ENCODE assay signal across 8 cellular contexts in genomic region chrX:107675823-107676555, GRCh38. TPM values are rescaled to one million over a fixed set of nuclear protein-coding genes. Genes with fewer than 3 reads are reported as not detected.
DNase-seq lines count a peak whose midpoint lies in the region; ATAC-seq and TF ChIP-seq lines count a peak whose summit lies in the region.

No MANE protein-coding gene starts in this region.

- no peaks in the 10 kb centered on the region for H3K27me3 ChIP-seq in duodenal mucosa (ENCODE audit: control insufficient read depth in 1 of 2, insufficient read depth in 2 of 2, low read length in 2 of 2)
- H3K27me3 ChIP-seq in naive thymus-derived CD4-positive, alpha-beta T cell (ENCODE audit: control insufficient read depth in 2 of 2, insufficient read depth in 2 of 2, low read length in 2 of 2), result no peaks in the 10 kb centered on the region

- H3K4me1 Mint-ChIP-seq in naive thymus-derived CD4-positive, alpha-beta T cell, result peaks cover 20 to 82% (median 65%) of the 10 kb centered on the region in 7 donors

- H3K27me3 Mint-ChIP-seq in naive thymus-derived CD4-positive, alpha-beta T cell, result no peaks in the 10 kb centered on the region

- POLR2A ChIA-PET in naive thymus-derived CD4-positive, alpha-beta T cell (lab: Charles Lee), result interaction anchor here (0.6 to 35.3 kb wide), 9 partner anchors 11 to 345 kb away, joined by 3 to 1138 read pairs (median 6); partner anchors contain the start of genes NCBP2L and PRPS1

- peak overlapping the region; percentile 89 for H3K27ac ChIP-seq in duodenal mucosa (ENCODE audit: low read depth, low read length)
- H3K27ac ChIP-seq in naive thymus-derived CD4-positive, alpha-beta T cell (ENCODE audit: low read depth, low read length), result peak overlapping the region; percentile 99

- DNase-seq in NCI-H82 (lab: John Stamatoyannopoulos, UW) (peak; percentile 50), NCI-H82 treated with DMSO at 0.1 percent for 48 hours (lab: John Stamatoyannopoulos, UW; ENCODE audit: unreplicated experiment) (no peak), G401 (ENCODE audit: low spot score) (no peak)
- peak in 6 of 9 donors; percentile 27 to 40 (median 39) for DNase-seq in naive thymus-derived CD4-positive, alpha-beta T cell

- peaks cover 0 to 4% (median 0%) of the 10 kb centered on the region in 11 donors for H3K9me3 Mint-ChIP-seq in naive thymus-derived CD4-positive, alpha-beta T cell

- no peaks in the 10 kb centered on the region for H3K36me3 ChIP-seq in duodenal mucosa (ENCODE audit: control insufficient read depth in 1 of 2, insufficient read depth in 2 of 2, low read length in 2 of 2)
- no peaks in the 10 kb centered on the region for H3K36me3 ChIP-seq in naive thymus-derived CD4-positive, alpha-beta T cell (ENCODE audit: control insufficient read depth in 2 of 3, insufficient read depth in 3 of 3, low read length in 3 of 3)

- CTCF ChIA-PET in naive thymus-derived CD4-positive, alpha-beta T cell (lab: Charles Lee), result interaction anchor here (0.6 to 7.7 kb wide), 3 partner anchors 40 to 101 kb away, joined by 4 to 264 read pairs (median 48); partner anchors contain the start of genes NCBP2L and TSC22D3

- in situ Hi-C loops in G401 (cut with HindIII; ENCODE audit: low sequenced_read_pairs), result no loop called here

- H3K9ac ChIP-seq in duodenal mucosa (ENCODE audit: low read depth in 1 of 2, low read length in 2 of 2), result peak overlapping the region; percentile 86 to 90

- H3K4me1 ChIP-seq in duodenal mucosa (ENCODE audit: control insufficient read depth in 1 of 2, insufficient read depth in 2 of 2, low read length in 2 of 2), result peaks cover 37 to 47% of the 10 kb centered on the region in 2 donors
- peaks cover 49 to 52% of the 10 kb centered on the region in 2 donors for H3K4me1 ChIP-seq in naive thymus-derived CD4-positive, alpha-beta T cell (ENCODE audit: control insufficient read depth in 2 of 2, insufficient read depth in 2 of 2, low read length in 2 of 2)

- H3K36me3 Mint-ChIP-seq in naive thymus-derived CD4-positive, alpha-beta T cell, result peaks cover 0 to 5% (median 0%) of the 10 kb centered on the region in 5 donors

- peak overlapping the region; percentile 83 to 95 (median 88) for H3K4me3 Mint-ChIP-seq in naive thymus-derived CD4-positive, alpha-beta T cell

- intact Hi-C loops in naive thymus-derived CD4-positive, alpha-beta T cell (cut with micrococcal nuclease), result no loop called here

- H3K27ac Mint-ChIP-seq in naive thymus-derived CD4-positive, alpha-beta T cell, result peak overlapping the region; percentile 96 to 100 (median 98)

- peak; percentile 59 for TF ChIP-seq POLR2A in Raji (IDR thresholded peaks at IDR 0.05; ENCODE audit: insufficient read depth, low read depth, low read length)

- H3K4me3 ChIP-seq in duodenal mucosa (ENCODE audit: low read depth in 1 of 2, low read length in 2 of 2), result peak overlapping the region; percentile 77 to 84
- H3K4me3 ChIP-seq in naive thymus-derived CD4-positive, alpha-beta T cell (ENCODE audit: low read length), result peak overlapping the region; percentile 78

- H3K9me3 ChIP-seq in duodenal mucosa (ENCODE audit: control insufficient read depth in 1 of 2, low read length in 2 of 2), result no peaks in the 10 kb centered on the region
- H3K9me3 ChIP-seq in naive thymus-derived CD4-positive, alpha-beta T cell (ENCODE audit: control insufficient read depth in 2 of 3, low read length in 3 of 3), result no peaks in the 10 kb centered on the region

- ATAC-seq in naive thymus-derived CD4-positive, alpha-beta T cell, result no peak
- no peak for ATAC-seq in GM18519 (IDR thresholded peaks at IDR 0.05; ENCODE audit: low FRiP score, unreplicated experiment)
- ATAC-seq in HG02870 (IDR thresholded peaks at IDR 0.05; ENCODE audit: unreplicated experiment), result no peak

RNA-seq across cellular contexts. Expression of gene PRPS1, which starts 47.7 kb away (rescaled TPM):
- total RNA-seq in naive thymus-derived CD4-positive, alpha-beta T cell, result 10 to 100 TPM; 59.2 to 71.8 (median 62.6) TPM
- polyA plus RNA-seq in naive thymus-derived CD4-positive, alpha-beta T cell, result 10 to 100 TPM; 54.7 to 56.8 TPM
- 99.8 and 113 TPM in 2 replicates for total RNA-seq in G401 (2014; rRNA removed; shearing (Covaris generic))

Comparison
In these comparisons a context has a peak if more than half of its experiments do, and no peak if none do; other contexts are left out.
1. DNase-seq: peak in NCI-H82 (single experiment) and naive thymus-derived CD4-positive, alpha-beta T cell (6 of 9); none in NCI-H82 treated with DMSO at 0.1 percent for 48 hours (single experiment) and G401 (single experiment).